17 cellular contexts compared by ENCODE assay signal in genomic region chr1:31790140-31790539, GRCh38. TPM values are rescaled to one million over a fixed set of nuclear protein-coding genes. Genes with fewer than 3 reads are reported as not detected.
DNase-seq lines count a peak whose midpoint lies in the region; FAIRE-seq and TF ChIP-seq lines count a peak whose summit lies in the region.
"Had no signal": no experiment of that assay in that cellular context is flagged by ENCODE, and none has a peak within 500 bp of the region (broad histone marks: within the 10 kb centered on the region; RNA-seq: fewer than 3 reads in every experiment).

No MANE protein-coding gene starts in this region.

- peaks cover 10% of the 10 kb centered on the region for H3K27me3 Mint-ChIP-seq in endothelial cell (ENCODE audit: unreplicated experiment)

- peaks cover 0 to 15% (median 6%) of the 10 kb centered on the region in 4 donors for H3K4me1 ChIP-seq in transverse colon

- FAIRE-seq in GM12891 (lab: Jason Lieb, UNC): no peak
- FAIRE-seq: endothelial cell of umbilical vein had no signal

- no peak overlapping the region for H3K4me3 ChIP-seq in transverse colon

- TF ChIP-seq POLR2A in GM12891 (IDR thresholded peaks at IDR 0.05; ENCODE audit: low read depth, low read length) (no peak), transverse colon (IDR thresholded peaks at IDR 0.05) (no peak)

- TF ChIP-seq CTCF in endothelial cell (IDR thresholded peaks at IDR 0.05; ENCODE audit: unreplicated experiment) (no peak), transverse colon (IDR thresholded peaks at IDR 0.05) (no peak)

- no peaks in the 10 kb centered on the region for H3K36me3 Mint-ChIP-seq in endothelial cell (ENCODE audit: low read depth, unreplicated experiment)

- H3K36me3 ChIP-seq in transverse colon: no peaks in the 10 kb centered on the region
- H3K36me3 ChIP-seq: tibial nerve had no signal

- DNase-seq in activated CD8-positive, alpha-beta memory T cell treated with anti-CD3 and anti-CD28 coated beads, Interleukin-2, amount 50 U/mL, for 48 hours: peak; percentile 43
- no peak for DNase-seq in activated CD8-positive, alpha-beta memory T cell treated with anti-CD3 and anti-CD28 coated beads for 24 hours
- peak; percentile 75 for DNase-seq in RPMI7951 (ENCODE audit: low read depth)
- DNase-seq in endothelial cell (ENCODE audit: low spot score): no peak
- peak; percentile 32 for DNase-seq in posterior vena cava (ENCODE audit: low spot score)
- no peak for DNase-seq in GM12891 (ENCODE audit: insufficient read length, low spot score)
- DNase-seq in activated CD4-positive, alpha-beta T cell treated with anti-CD3 and anti-CD28 coated beads for 4 hours: no peak
- no peak for DNase-seq in transverse colon
- DNase-seq: 8988T; activated CD4-positive, alpha-beta T cell treated with anti-CD3 and anti-CD28 coated beads, Interleukin-2, amount 50 U/mL, for 48 hours; activated naive CD4-positive, alpha-beta T cell treated with Interleukin-2 at 50 U/mL for 16 hours; foreskin melanocyte; occipital lobe; stimulated activated CD4-positive, alpha-beta T cell treated with anti-CD3 and anti-CD28 coated beads, Interleukin-4, amount 100 ng/mL, for 4 hours had no signal

- H3K27ac ChIP-seq in transverse colon: no peak overlapping the region

- peaks cover 4% of the 10 kb centered on the region for H3K4me1 Mint-ChIP-seq in endothelial cell (ENCODE audit: unreplicated experiment)

- no peak overlapping the region for H3K4me3 Mint-ChIP-seq in endothelial cell (ENCODE audit: unreplicated experiment)

- no peaks in the 10 kb centered on the region for H3K27me3 ChIP-seq in transverse colon
- H3K27me3 ChIP-seq: tibial nerve had no signal

- intact Hi-C loops in posterior vena cava (cut with DNase I): loop anchor here in 1 of 2 donors (10.0 kb wide), 1 partner anchor 175 kb away; no protein-coding TSS in a partner anchor
- intact Hi-C loops in transverse colon (cut with DNase I; ENCODE audit: low total_unique reads): no loop called here

- WGBS in transverse colon (ENCODE audit: low coverage in 1 of 2), 2 donors: 78 to 100% methylated on average over 1 to 3 of the region's 3 CpGs

- no peaks in the 10 kb centered on the region for H3K9me3 ChIP-seq in transverse colon
- H3K9me3 ChIP-seq: tibial nerve had no signal

- in situ Hi-C loops in transverse colon (cut with MboI; ENCODE audit: low pct_ligation_motif_present in 1 of 4, low pct_unique_long_range_greater_than_20kb in 1 of 4, low sequenced_read_pairs in 3 of 4): loop anchor here in 1 of 4 donors (25.0 kb wide), 1 partner anchor 128 kb away; no protein-coding TSS in a partner anchor

- no peaks in the 10 kb centered on the region for H3K9me3 Mint-ChIP-seq in endothelial cell (ENCODE audit: unreplicated experiment)
- H3K9me3 Mint-ChIP-seq: GM23338 had no signal

- no peak for TF ChIP-seq EP300 in transverse colon (IDR thresholded peaks at IDR 0.05; ENCODE audit: low read depth)

- peak overlapping the region; percentile 31 for H3K27ac Mint-ChIP-seq in endothelial cell (ENCODE audit: unreplicated experiment)
- H3K27ac Mint-ChIP-seq: GM23338 had no signal

TF ChIP-seq in GM12891, 5 proteins besides CTCF, POLR2A, EP300 and RAD21:
- TF ChIP-seq TAF1 (IDR thresholded peaks at IDR 0.05; ENCODE audit: low read depth, low read length): no peak
- TF ChIP-seq POLR2AphosphoS5 (IDR thresholded peaks at IDR 0.05; ENCODE audit: low read depth, low read length): no peak
- TF ChIP-seq SPI1 (IDR thresholded peaks at IDR 0.05; ENCODE audit: low read depth, low read length): no peak
- no peak for TF ChIP-seq POU2F2 (IDR thresholded peaks at IDR 0.05; ENCODE audit: low read depth, low read length)
- no peak for TF ChIP-seq PAX5 (IDR thresholded peaks at IDR 0.05; ENCODE audit: insufficient read depth, low read length, severe bottlenecking)

RNA-seq across cellular contexts. Expression of gene SPOCD1, which starts 25.7 kb away (rescaled TPM):
- 9.6 and 12.4 TPM in 2 replicates for total RNA-seq in RPMI7951 (2014; rRNA removed; shearing (Covaris generic))
- 1.5 TPM for total RNA-seq in endothelial cell (ENCODE audit: unreplicated experiment)
- total RNA-seq in posterior vena cava: 10 to 100 TPM; 13.5 to 23.0 TPM
- 0.13 TPM for polyA plus RNA-seq in GM12891 (2012; ENCODE audit: low read depth, missing spikeins)
- under 1 TPM in 2 of 4 donors, not detected in 2; 0.48 to 0.80 TPM for total RNA-seq in transverse colon
- total RNA-seq: occipital lobe had no signal

RNA-seq across cellular contexts. Expression of gene ADGRB2, which starts 26.0 kb away (rescaled TPM):
- 3.4 and 6.7 TPM in 2 replicates for total RNA-seq in RPMI7951 (2014; rRNA removed; shearing (Covaris generic))
- total RNA-seq in endothelial cell (ENCODE audit: unreplicated experiment) (0.44 TPM), posterior vena cava (1 to 10 TPM; 3.8 to 5.3 TPM), transverse colon (1 to 10 TPM in 2 of 4 donors, under 1 TPM in 1, not detected in 1; 0.55 to 4.2 (median 1.1) TPM)
- polyA plus RNA-seq in GM12891 (2012; ENCODE audit: low read depth, missing spikeins): 1.6 TPM

Comparison
In these comparisons a context has a peak if more than half of its experiments do, and no peak if none do; other contexts are left out.
1. DNase-seq: peak in activated CD8-positive, alpha-beta memory T cell treated with anti-CD3 and anti-CD28 coated beads, Interleukin-2, amount 50 U/mL, for 48 hours (single experiment), RPMI7951 (single experiment) and posterior vena cava (single experiment); none in activated CD8-positive, alpha-beta memory T cell treated with anti-CD3 and anti-CD28 coated beads for 24 hours (single experiment), endothelial cell (single experiment), GM12891 (single experiment), activated CD4-positive, alpha-beta T cell treated with anti-CD3 and anti-CD28 coated beads for 4 hours (0 of 2) and transverse colon (single experiment).